1 cellular context compared by ENCODE assay signal in the genomic region with DNA sequence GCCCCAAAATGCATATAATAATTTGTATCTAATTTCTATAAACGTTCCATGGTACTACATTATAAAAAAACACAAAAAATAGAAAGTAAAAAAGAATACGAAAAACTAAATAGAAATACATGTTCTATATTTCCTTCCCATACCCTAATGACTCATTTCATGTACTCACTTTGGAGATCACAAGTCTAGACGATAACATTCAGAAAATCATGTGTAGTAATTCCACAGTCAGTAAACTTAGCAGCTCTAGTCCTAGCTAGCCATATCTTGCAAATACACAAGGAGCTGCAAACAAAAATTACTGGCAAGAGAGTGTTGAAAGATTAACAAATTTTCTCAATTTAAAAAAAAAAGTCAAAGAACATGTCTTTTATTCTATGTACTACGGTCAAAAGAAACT.
A peak's percentile ranks its signal among the peaks of the same experiment; 100 is the strongest.
TF ChIP-seq lines count a peak whose summit lies in the region.

No MANE protein-coding gene starts in this region.

TF ChIP-seq in K562, 482 proteins besides CTCF, POLR2A, EP300 and RAD21:
- TF ChIP-seq JUND (IDR thresholded peaks at IDR 0.05; ENCODE audit: borderline replicate concordance, low read depth, low read length) (peak; percentile 25; the same call in 1 of the 2 replicates), JUND (tag; IDR thresholded peaks at IDR 0.05; ENCODE audit: borderline replicate concordance, low read depth, low read length) (no peak), ARID2 (IDR thresholded peaks at IDR 0.05) (no peak), NCOR1 (IDR thresholded peaks at IDR 0.05) (peak; percentile 26; the same call in 1 of the 2 replicates), TFAM (CRISPR knock-in tag; conservative IDR thresholded peaks at IDR 0.05) (no peak), FOXJ2 (tag; IDR thresholded peaks at IDR 0.05) (no peak), FOSL1 (tag; conservative IDR thresholded peaks at IDR 0.05) (peak; percentile 39; the same call in 1 of the 2 replicates), DPF2 (IDR thresholded peaks at IDR 0.05) (peak; percentile 42; the same call in 1 of the 2 replicates), HMBOX1 (IDR thresholded peaks at IDR 0.05) (0 out of 2 replicates have a peak, but pooled peaks have one; percentile 40), TRIM28 (IDR thresholded peaks at IDR 0.05) (no peak), FOXO4 (CRISPR knock-in tag; IDR thresholded peaks at IDR 0.05) (no peak), ARID1B (IDR thresholded peaks at IDR 0.05) (peak; percentile 42; the same call in 1 of the 2 replicates), GABPB1 (CRISPR knock-in tag; IDR thresholded peaks at IDR 0.05) (no peak), CBFA2T3 (IDR thresholded peaks at IDR 0.05) (0 out of 2 replicates have a peak, but pooled peaks have one; percentile 15), MAZ (CRISPR knock-in tag; conservative IDR thresholded peaks at IDR 0.05 in 1 of 2, IDR thresholded peaks at IDR 0.05 in 1 of 2) (no peak), RBM17 (IDR thresholded peaks at IDR 0.05; ENCODE audit: borderline replicate concordance, low read depth, low read length) (no peak), ADNP (tag; IDR thresholded peaks at IDR 0.05) (0 out of 2 replicates have a peak, but pooled peaks have one; percentile 36)
- TF ChIP-seq, protein P1, sequence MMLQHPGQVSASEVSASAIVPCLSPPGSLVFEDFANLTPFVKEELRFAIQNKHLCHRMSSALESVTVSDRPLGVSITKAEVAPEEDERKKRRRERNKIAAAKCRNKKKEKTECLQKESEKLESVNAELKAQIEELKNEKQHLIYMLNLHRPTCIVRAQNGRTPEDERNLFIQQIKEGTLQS (IDR thresholded peaks at IDR 0.05) = peak; percentile 30
- TF ChIP-seq, protein P1 (CRISPR knock-in tag; conservative IDR thresholded peaks at IDR 0.05) = no peak
